23 cellular contexts compared by ENCODE assay signal in the genomic region with DNA sequence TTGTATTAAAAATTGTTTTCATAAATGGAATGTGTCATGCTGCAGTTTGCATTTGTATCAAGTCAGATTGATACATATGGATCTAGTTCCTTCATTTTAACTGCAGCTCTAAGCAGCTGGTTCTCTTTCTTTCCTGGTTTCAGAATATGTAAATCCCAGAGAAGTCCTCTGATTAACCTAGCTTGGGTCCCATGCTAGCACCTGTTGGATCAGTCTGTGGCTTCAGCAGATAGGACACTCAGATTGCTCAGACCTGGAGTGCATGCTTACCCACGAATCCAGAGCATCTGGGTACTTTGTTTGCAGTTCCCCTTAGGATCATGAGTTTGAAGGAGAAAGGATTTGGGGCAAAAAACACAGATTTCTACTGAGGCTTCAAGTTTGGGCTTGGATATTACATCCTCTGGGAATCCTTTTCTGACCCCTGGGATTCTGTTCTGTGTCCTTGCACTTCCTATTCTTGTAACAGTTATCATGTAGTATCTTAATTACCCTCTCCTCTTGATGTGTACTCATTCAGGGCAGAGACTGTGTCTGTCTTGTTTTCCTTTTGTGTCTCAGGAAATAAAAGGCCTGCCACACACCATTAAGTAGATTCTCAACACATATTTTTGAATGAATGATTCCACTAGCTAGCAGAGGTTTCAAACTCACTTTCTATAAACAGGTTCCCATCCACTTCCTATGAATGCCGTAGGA.
DNase-seq lines count a peak whose midpoint lies in the region; ATAC-seq and TF ChIP-seq lines count a peak whose summit lies in the region.
"Had no signal": no experiment of that assay in that cellular context is flagged by ENCODE, and none has a peak within 500 bp of the region (broad histone marks: within the 10 kb centered on the region; RNA-seq: fewer than 3 reads in every experiment).

No MANE protein-coding gene starts in this region.

- H3K9me3 Mint-ChIP-seq in stimulated activated effector memory CD8-positive, alpha-beta T cell treated with anti-CD3 and anti-CD28 coated beads, Interleukin-12 subunit alpha, Interleukin-12 subunit beta, amount 100 ng/mL, for 72 hours = no peaks in the 10 kb centered on the region
- H3K9me3 Mint-ChIP-seq: CD8-positive, alpha-beta T cell; T-cell had no signal

- TF ChIP-seq CTCF in cardiac muscle cell (IDR thresholded peaks at IDR 0.05; ENCODE audit: low read depth, low read length) (no peak), left ventricle myocardium inferior (IDR thresholded peaks at IDR 0.05; ENCODE audit: borderline replicate concordance) (no peak), VCaP (conservative IDR thresholded peaks at IDR 0.05) (no peak)

- H3K27me3 ChIP-seq in cardiac muscle cell = no peaks in the 10 kb centered on the region
- no peaks in the 10 kb centered on the region for H3K27me3 ChIP-seq in left ventricle myocardium inferior (ENCODE audit: low read depth)
- H3K27me3 ChIP-seq: BLaER1 treated with 17β-estradiol and CSF1 and Interleukin-3, amounts not matched to agents 10 nM and 100 nM; MG63 had no signal

- no peak for ATAC-seq in stimulated activated effector memory CD8-positive, alpha-beta T cell treated with anti-CD3 and anti-CD28 coated beads, Interleukin-12 subunit alpha, Interleukin-12 subunit beta, amount 100 ng/mL, for 72 hours
- ATAC-seq: CD8-positive, alpha-beta T cell; SK-N-SH treated with all-trans-retinoic acid at 6 μM for 48 hours; T-cell had no signal

- H3K4me3 Mint-ChIP-seq in stimulated activated effector memory CD8-positive, alpha-beta T cell treated with anti-CD3 and anti-CD28 coated beads, Interleukin-12 subunit alpha, Interleukin-12 subunit beta, amount 100 ng/mL, for 72 hours = no peak overlapping the region
- H3K4me3 Mint-ChIP-seq: CD8-positive, alpha-beta T cell; T-cell had no signal

- peaks cover 13% of the 10 kb centered on the region for H3K4me1 Mint-ChIP-seq in stimulated activated effector memory CD8-positive, alpha-beta T cell treated with anti-CD3 and anti-CD28 coated beads, Interleukin-12 subunit alpha, Interleukin-12 subunit beta, amount 100 ng/mL, for 72 hours
- H3K4me1 Mint-ChIP-seq: T-cell had no signal

- H3K36me3 ChIP-seq in cardiac muscle cell (no peaks in the 10 kb centered on the region), left ventricle myocardium inferior (no peaks in the 10 kb centered on the region)
- H3K36me3 ChIP-seq: MG63 had no signal

- no peaks in the 10 kb centered on the region for H3K9me3 ChIP-seq in cardiac muscle cell (ENCODE audit: low read depth)
- H3K9me3 ChIP-seq in left ventricle myocardium inferior (replicated peaks) = no peaks in the 10 kb centered on the region
- H3K9me3 ChIP-seq: BLaER1 treated with 17β-estradiol and CSF1 and Interleukin-3, amounts not matched to agents 10 nM and 100 nM; MG63 had no signal

- intact Hi-C loops in left ventricle myocardium inferior (cut with micrococcal nuclease) = no loop called here

- no peak overlapping the region for H3K4me3 ChIP-seq in cardiac muscle cell
- no peak overlapping the region for H3K4me3 ChIP-seq in left ventricle myocardium inferior
- H3K4me3 ChIP-seq: BLaER1 treated with 17β-estradiol and CSF1 and Interleukin-3, amounts not matched to agents 10 nM and 100 nM; MG63 had no signal

- peak in 1 of 2 donors; percentile 20 for DNase-seq in cardiac muscle cell (ENCODE audit: low read depth in 1 of 2, low spot score in 1 of 2)
- no peak for DNase-seq in left ventricle myocardium inferior
- DNase-seq in LHCN-M2 (ENCODE audit: low read depth) = peak; percentile 38
- DNase-seq in stimulated activated effector memory CD8-positive, alpha-beta T cell treated with anti-CD3 and anti-CD28 coated beads, Interleukin-12 subunit alpha, Interleukin-12 subunit beta, amount 100 ng/mL, for 72 hours (ENCODE audit: low spot score in 2 of 2) = no peak
- no peak for DNase-seq in iPS-NIHi11 (ENCODE audit: low spot score)
- no peak for DNase-seq in NCI-H345 (lab: John Stamatoyannopoulos, UW)
- DNase-seq in NCI-H446 (lab: John Stamatoyannopoulos, UW) = no peak
- DNase-seq: CD8-positive, alpha-beta T cell; DMS79 treated with DMSO at 0.1 percent for 48 hours; H7; MG63; NCI-H1048; NCI-H1694 treated with DMSO at 0.1 percent for 48 hours; NCI-H2107; NCI-H446 treated with DMSO at 0.1 percent for 48 hours; NCI-H82; RPMI8226; SIG-M5; T-cell had no signal

- H3K36me3 Mint-ChIP-seq in stimulated activated effector memory CD8-positive, alpha-beta T cell treated with anti-CD3 and anti-CD28 coated beads, Interleukin-12 subunit alpha, Interleukin-12 subunit beta, amount 100 ng/mL, for 72 hours = no peaks in the 10 kb centered on the region
- H3K36me3 Mint-ChIP-seq: CD8-positive, alpha-beta T cell had no signal

- H3K27ac Mint-ChIP-seq in stimulated activated effector memory CD8-positive, alpha-beta T cell treated with anti-CD3 and anti-CD28 coated beads, Interleukin-12 subunit alpha, Interleukin-12 subunit beta, amount 100 ng/mL, for 72 hours = peak overlapping the region; percentile 74
- H3K27ac Mint-ChIP-seq: CD8-positive, alpha-beta T cell; T-cell had no signal

- H3K27ac ChIP-seq in cardiac muscle cell (peak overlapping the region; percentile 46), left ventricle myocardium inferior (replicated peaks) (no peak overlapping the region), VCaP (peak overlapping the region; percentile 8)
- H3K27ac ChIP-seq: BLaER1 treated with 17β-estradiol and CSF1 and Interleukin-3, amounts not matched to agents 10 nM and 100 nM; KMS-11 had no signal

- peaks cover 29% of the 10 kb centered on the region for H3K4me1 ChIP-seq in cardiac muscle cell (ENCODE audit: low read depth)
- peaks cover 51% of the 10 kb centered on the region for H3K4me1 ChIP-seq in left ventricle myocardium inferior
